ENCODE assay signal across 19 cellular contexts in the genomic region with DNA sequence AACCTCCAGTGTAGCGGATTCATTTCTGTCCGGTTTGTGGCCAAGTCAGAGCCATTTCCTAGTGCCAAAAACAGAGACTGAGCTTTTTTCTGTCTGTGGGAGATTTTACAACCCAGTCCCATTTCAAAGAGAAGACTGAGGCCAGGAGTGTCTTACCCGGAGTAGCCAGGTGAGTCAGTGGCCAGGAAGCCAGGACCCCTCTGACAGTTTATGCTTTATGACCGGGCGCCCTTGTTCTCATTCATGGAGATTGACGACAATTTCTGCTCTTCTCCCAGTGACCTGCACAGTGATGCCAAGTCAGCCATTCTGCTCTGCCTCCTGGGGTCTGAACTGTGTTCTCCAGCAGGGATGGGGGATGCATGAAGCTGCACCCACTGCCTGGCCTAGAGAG. TPM values are rescaled to one million over a fixed set of nuclear protein-coding genes. Genes with fewer than 3 reads are reported as not detected.
DNase-seq lines count a peak whose midpoint lies in the region; ATAC-seq and TF ChIP-seq lines count a peak whose summit lies in the region.
"Had no signal": no experiment of that assay in that cellular context is flagged by ENCODE, and none has a peak within 500 bp of the region (broad histone marks: within the 10 kb centered on the region; RNA-seq: fewer than 3 reads in every experiment).

No MANE protein-coding gene starts in this region.

- H3K36me3 ChIP-seq in heart right ventricle: peaks cover 0 to 7% (median 0%) of the 10 kb centered on the region in 9 donors
- H3K36me3 ChIP-seq in sigmoid colon: no peaks in the 10 kb centered on the region
- H3K36me3 ChIP-seq in vagina: no peaks in the 10 kb centered on the region
- H3K36me3 ChIP-seq: HAP-1 had no signal

- H3K4me1 ChIP-seq in heart right ventricle (peaks cover 16 to 72% (median 50%) of the 10 kb centered on the region in 9 donors), sigmoid colon (peaks cover 0 to 53% (median 44%) of the 10 kb centered on the region in 4 donors), vagina (peaks cover 45% of the 10 kb centered on the region)
- H3K4me1 ChIP-seq: A549, HAP-1 had no signal

- no peak for TF ChIP-seq CTCF in heart right ventricle (IDR thresholded peaks at IDR 0.05)
- TF ChIP-seq CTCF in sigmoid colon (IDR thresholded peaks at IDR 0.05): no peak
- no peak for TF ChIP-seq CTCF in vagina (IDR thresholded peaks at IDR 0.05)

- TF ChIP-seq POLR2A in sigmoid colon (IDR thresholded peaks at IDR 0.05) (no peak), vagina (IDR thresholded peaks at IDR 0.05) (no peak)

- no peak for TF ChIP-seq EP300 in sigmoid colon (IDR thresholded peaks at IDR 0.05)

- H3K4me3 ChIP-seq in heart right ventricle (peak overlapping the region in 8 of 10 donors; percentile 42 to 59 (median 54)), sigmoid colon (peak overlapping the region in 1 of 4 donors; percentile 44), vagina (peak overlapping the region in 1 of 2 donors; percentile 10)
- H3K4me3 ChIP-seq: A549, HAP-1 had no signal

- WGBS in heart right ventricle, 2 donors: 42 to 55% methylated on average over 6 of the region's 6 CpGs
- WGBS in sigmoid colon, 2 donors: 70 to 75% methylated on average over 6 of the region's 6 CpGs

- H3K9me3 ChIP-seq in heart right ventricle (peaks cover 0 to 10% (median 0%) of the 10 kb centered on the region in 11 donors), sigmoid colon (no peaks in the 10 kb centered on the region), vagina (no peaks in the 10 kb centered on the region)
- H3K9me3 ChIP-seq: A549, HAP-1 had no signal

- no peak for DNase-seq in heart right ventricle
- DNase-seq in left ventricle myocardium superior: no peak
- DNase-seq in sigmoid colon: no peak
- DNase-seq in vagina (ENCODE audit: extremely low spot score in 2 of 2): no peak
- DNase-seq in stimulated activated CD4-positive, alpha-beta T cell treated with anti-CD3 and anti-CD28 coated beads, Interleukin-2, amount 100 ng/mL, for 48 hours: no peak
- no peak for DNase-seq in NCI-H2227 treated with DMSO at 0.1 percent for 48 hours (lab: John Stamatoyannopoulos, UW)
- DNase-seq: activated CD4-positive, alpha-beta T cell treated with anti-CD3 and anti-CD28 coated beads, Interleukin-2, amount 50 U/mL, for 48 hours; Calu3; Karpas-422; NCI-H187; NCI-H82; stimulated activated naive CD4-positive, alpha-beta T cell treated with Interleukin-2 at 50 U/mL for 16 hours; T-helper 9 cell had no signal

- no peaks in the 10 kb centered on the region for H3K27me3 ChIP-seq in heart right ventricle
- H3K27me3 ChIP-seq in layer of hippocampus (ENCODE audit: control insufficient read depth, insufficient read depth, low read length): no peaks in the 10 kb centered on the region
- no peaks in the 10 kb centered on the region for H3K27me3 ChIP-seq in sigmoid colon
- no peaks in the 10 kb centered on the region for H3K27me3 ChIP-seq in vagina

- H3K27ac ChIP-seq in heart right ventricle: peak overlapping the region; percentile 62 to 93 (median 82)
- peak overlapping the region; percentile 5 for H3K27ac ChIP-seq in layer of hippocampus (ENCODE audit: low read depth, low read length)
- H3K27ac ChIP-seq in sigmoid colon: peak overlapping the region; percentile 70 to 83 (median 79)
- peak overlapping the region; percentile 75 for H3K27ac ChIP-seq in vagina
- H3K27ac ChIP-seq: A549, RWPE1 had no signal

- ATAC-seq in heart right ventricle (no peak), left ventricle myocardium superior (no peak), GM18520 (IDR thresholded peaks at IDR 0.05; ENCODE audit: unreplicated experiment) (no peak)
- ATAC-seq: A549 had no signal

- intact Hi-C loops in heart right ventricle (cut with DNase I): loop anchor here in 2 of 10 donors (5.0 kb wide), 2 partner anchors 166 to 186 kb away; no protein-coding TSS in a partner anchor
- intact Hi-C loops in left ventricle myocardium superior (cut with micrococcal nuclease): no loop called here
- intact Hi-C loops in sigmoid colon (cut with DNase I): no loop called here
- intact Hi-C loops in vagina (cut with DNase I): no loop called here

RNA-seq across cellular contexts. Expression of a gene that starts 0.7 kb away (rescaled TPM):
- 10 to 100 TPM; 12.3 to 57.3 (median 26.9) TPM for total RNA-seq in heart right ventricle
- polyA plus RNA-seq in heart right ventricle: 10 to 100 TPM; 14.2 to 56.3 TPM
- total RNA-seq in left ventricle myocardium superior: 50.2 TPM
- total RNA-seq in sigmoid colon: 10 to 100 TPM in 3 of 4 donors, 1 to 10 TPM in 1; 5.9 to 39.6 (median 21.9) TPM
- polyA plus RNA-seq in sigmoid colon: 1 to 10 TPM; 3.7 to 9.6 (median 4.1) TPM
- 5.6 TPM for total RNA-seq in vagina
- total RNA-seq: activated T-helper 2 cell treated with anti-CD3 and anti-CD28 coated beads, Interferon-gamma antibody, Interleukin-2, Interleukin-4, amounts not matched to agents 10 μg/mL and 5 μg/mL and 100 μg/mL, durations not matched to agents 14 hours and 24 hours and 36 hours; Calu3 had no signal
- polyA plus RNA-seq: A549 had no signal

RNA-seq across cellular contexts. Expression of a gene that starts 20.0 kb away (rescaled TPM):
- total RNA-seq in heart right ventricle (1 to 10 TPM; 2.1 to 5.4 (median 3.2) TPM), left ventricle myocardium superior (4.9 TPM), sigmoid colon (10 to 100 TPM in 2 of 4 donors, 1 to 10 TPM in 2; 9.4 to 26.3 (median 16.0) TPM), vagina (10.3 TPM)
- polyA plus RNA-seq in heart right ventricle (1 to 10 TPM; 1.9 to 2.4 TPM), sigmoid colon (1 to 10 TPM; 1.2 to 2.3 (median 1.8) TPM)

Comparison
In these comparisons a context has a peak if more than half of its experiments do, and no peak if none do; other contexts are left out.
1. H3K27ac ChIP-seq: peak in every context shown above with its lines; median percentile 82 in heart right ventricle; 79 in sigmoid colon; 75 in vagina; 5 in layer of hippocampus.